ENCODE assay signal across 1 cellular context in the genomic region with DNA sequence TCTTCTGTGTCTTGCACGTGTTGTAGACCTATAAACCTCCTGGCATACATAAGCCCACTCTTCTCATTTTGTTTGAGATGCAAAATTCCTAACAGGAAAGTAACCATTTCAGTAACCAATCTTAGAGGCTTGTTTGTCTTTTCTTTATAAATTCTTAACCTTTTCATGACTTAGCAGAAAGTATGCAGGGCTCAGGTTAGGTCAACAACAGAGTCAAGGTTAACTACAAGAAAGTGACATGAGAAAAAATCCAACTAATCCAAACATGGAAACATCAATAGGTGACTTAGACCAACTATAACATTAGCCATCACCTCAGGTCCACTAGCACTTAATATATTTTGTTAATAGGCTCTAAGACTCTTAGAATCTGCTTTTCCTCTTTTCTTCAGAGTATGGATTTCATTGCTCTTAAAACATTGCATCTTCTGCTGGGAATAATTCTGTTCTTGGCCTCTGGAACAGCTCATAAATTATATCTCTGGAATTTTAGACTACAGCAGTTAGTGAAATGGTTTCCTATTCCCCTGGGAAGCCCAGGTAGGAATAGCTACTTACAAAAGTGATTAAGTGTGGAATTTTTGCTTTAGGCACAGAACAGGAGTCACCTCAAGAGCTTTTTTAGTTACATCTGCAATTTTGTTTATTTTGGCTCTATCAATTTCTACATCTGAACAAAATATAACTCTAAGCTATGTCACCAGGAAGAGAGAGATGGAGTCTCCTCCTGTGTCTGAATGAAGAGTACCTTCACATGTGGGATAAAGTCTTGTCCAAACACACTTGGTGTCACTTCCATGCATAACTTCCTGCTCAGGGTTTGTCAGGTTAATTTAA.
A peak's percentile ranks its signal among the peaks of the same experiment; 100 is the strongest.
TF ChIP-seq lines count a peak whose summit lies in the region.

No MANE protein-coding gene starts in this region.

TF ChIP-seq in HepG2, 621 proteins besides CTCF, POLR2A, EP300 and RAD21 (continued from another document and continues in another):
- TF ChIP-seq SOX5 (CRISPR knock-in tag; IDR thresholded peaks at IDR 0.05; ENCODE audit: borderline replicate concordance) (peak; percentile 21; the same call in 1 of the 2 replicates), MAFF (IDR thresholded peaks at IDR 0.05; ENCODE audit: low read depth, low read length) (peak; percentile 29; the same call in 1 of the 2 replicates), NFRKB (IDR thresholded peaks at IDR 0.05) (no peak), REPIN1 (CRISPR knock-in tag; IDR thresholded peaks at IDR 0.05; ENCODE audit: borderline replicate concordance, low read depth) (peak; percentile 41; the same call in 1 of the 2 replicates), TARDBP (CRISPR knock-in tag; IDR thresholded peaks at IDR 0.05) (peak; percentile 25; the same call in 1 of the 2 replicates), TEAD3 (CRISPR knock-in tag; optimal IDR thresholded peaks at IDR 0.05; ENCODE audit: borderline replicate concordance) (peak; percentile 38), GFI1 (CRISPR knock-in tag; IDR thresholded peaks at IDR 0.05; ENCODE audit: borderline replicate concordance) (peak; percentile 96), ZNF660 (CRISPR knock-in tag; IDR thresholded peaks at IDR 0.05; ENCODE audit: borderline replicate concordance, low read depth) (no peak), NRL (CRISPR knock-in tag; IDR thresholded peaks at IDR 0.05; ENCODE audit: borderline replicate concordance) (no peak), BRCA1 (CRISPR knock-in tag; IDR thresholded peaks at IDR 0.05) (no peak), SMYD3 (CRISPR knock-in tag; IDR thresholded peaks at IDR 0.05) (0 out of 2 replicates have a peak, but pooled peaks have one; percentile 33), ZNF326 (CRISPR knock-in tag; IDR thresholded peaks at IDR 0.05; ENCODE audit: borderline replicate concordance) (no peak), RBAK (CRISPR knock-in tag; IDR thresholded peaks at IDR 0.05) (no peak), ZNF256 (CRISPR knock-in tag; conservative IDR thresholded peaks at IDR 0.05) (no peak), RFX3 (CRISPR knock-in tag; IDR thresholded peaks at IDR 0.05) (no peak), ZNF264 (CRISPR knock-in tag; IDR thresholded peaks at IDR 0.05) (no peak), ZNF670 (CRISPR knock-in tag; IDR thresholded peaks at IDR 0.05; ENCODE audit: borderline replicate concordance) (no peak), ZNF552 (CRISPR knock-in tag; IDR thresholded peaks at IDR 0.05; ENCODE audit: borderline replicate concordance) (no peak), PRPF4 (IDR thresholded peaks at IDR 0.05; ENCODE audit: low read depth, low read length, poor library complexity, severe bottlenecking) (no peak), NR2F1 (CRISPR knock-in tag; IDR thresholded peaks at IDR 0.05) (peak; percentile 51 to 85; a peak in 3 of 4 replicates), ISL2 (CRISPR knock-in tag; IDR thresholded peaks at IDR 0.05) (peak; percentile 85), FOXA3 (CRISPR knock-in tag; IDR thresholded peaks at IDR 0.05) (peak; percentile 87), FOXA1 (IDR thresholded peaks at IDR 0.05) (no peak), FOXA1 (CRISPR knock-in tag; IDR thresholded peaks at IDR 0.05) (peak; percentile 81), SMARCE1 (IDR thresholded peaks at IDR 0.05; ENCODE audit: borderline replicate concordance) (no peak), ONECUT2 (CRISPR knock-in tag; IDR thresholded peaks at IDR 0.05) (peak; percentile 72), ZNF430 (CRISPR knock-in tag; IDR thresholded peaks at IDR 0.05) (no peak)
- TF ChIP-seq, protein P1, sequence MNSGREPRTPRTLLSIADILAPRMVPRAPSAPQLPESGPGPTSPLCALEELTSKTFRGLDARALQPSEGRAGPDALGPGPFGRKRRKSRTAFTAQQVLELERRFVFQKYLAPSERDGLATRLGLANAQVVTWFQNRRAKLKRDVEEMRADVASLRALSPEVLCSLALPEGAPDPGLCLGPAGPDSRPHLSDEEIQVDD (CRISPR knock-in tag; IDR thresholded peaks at IDR 0.05; ENCODE audit: borderline replicate concordance): no peak
- TF ChIP-seq, protein P2, sequence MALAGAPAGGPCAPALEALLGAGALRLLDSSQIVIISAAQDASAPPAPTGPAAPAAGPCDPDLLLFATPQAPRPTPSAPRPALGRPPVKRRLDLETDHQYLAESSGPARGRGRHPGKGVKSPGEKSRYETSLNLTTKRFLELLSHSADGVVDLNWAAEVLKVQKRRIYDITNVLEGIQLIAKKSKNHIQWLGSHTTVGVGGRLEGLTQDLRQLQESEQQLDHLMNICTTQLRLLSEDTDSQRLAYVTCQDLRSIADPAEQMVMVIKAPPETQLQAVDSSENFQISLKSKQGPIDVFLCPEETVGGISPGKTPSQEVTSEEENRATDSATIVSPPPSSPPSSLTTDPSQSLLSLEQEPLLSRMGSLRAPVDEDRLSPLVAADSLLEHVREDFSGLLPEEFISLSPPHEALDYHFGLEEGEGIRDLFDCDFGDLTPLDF (CRISPR knock-in tag; IDR thresholded peaks at IDR 0.05): peak; percentile 26; the same call in 1 of the 2 replicates
- TF ChIP-seq, protein P3, sequence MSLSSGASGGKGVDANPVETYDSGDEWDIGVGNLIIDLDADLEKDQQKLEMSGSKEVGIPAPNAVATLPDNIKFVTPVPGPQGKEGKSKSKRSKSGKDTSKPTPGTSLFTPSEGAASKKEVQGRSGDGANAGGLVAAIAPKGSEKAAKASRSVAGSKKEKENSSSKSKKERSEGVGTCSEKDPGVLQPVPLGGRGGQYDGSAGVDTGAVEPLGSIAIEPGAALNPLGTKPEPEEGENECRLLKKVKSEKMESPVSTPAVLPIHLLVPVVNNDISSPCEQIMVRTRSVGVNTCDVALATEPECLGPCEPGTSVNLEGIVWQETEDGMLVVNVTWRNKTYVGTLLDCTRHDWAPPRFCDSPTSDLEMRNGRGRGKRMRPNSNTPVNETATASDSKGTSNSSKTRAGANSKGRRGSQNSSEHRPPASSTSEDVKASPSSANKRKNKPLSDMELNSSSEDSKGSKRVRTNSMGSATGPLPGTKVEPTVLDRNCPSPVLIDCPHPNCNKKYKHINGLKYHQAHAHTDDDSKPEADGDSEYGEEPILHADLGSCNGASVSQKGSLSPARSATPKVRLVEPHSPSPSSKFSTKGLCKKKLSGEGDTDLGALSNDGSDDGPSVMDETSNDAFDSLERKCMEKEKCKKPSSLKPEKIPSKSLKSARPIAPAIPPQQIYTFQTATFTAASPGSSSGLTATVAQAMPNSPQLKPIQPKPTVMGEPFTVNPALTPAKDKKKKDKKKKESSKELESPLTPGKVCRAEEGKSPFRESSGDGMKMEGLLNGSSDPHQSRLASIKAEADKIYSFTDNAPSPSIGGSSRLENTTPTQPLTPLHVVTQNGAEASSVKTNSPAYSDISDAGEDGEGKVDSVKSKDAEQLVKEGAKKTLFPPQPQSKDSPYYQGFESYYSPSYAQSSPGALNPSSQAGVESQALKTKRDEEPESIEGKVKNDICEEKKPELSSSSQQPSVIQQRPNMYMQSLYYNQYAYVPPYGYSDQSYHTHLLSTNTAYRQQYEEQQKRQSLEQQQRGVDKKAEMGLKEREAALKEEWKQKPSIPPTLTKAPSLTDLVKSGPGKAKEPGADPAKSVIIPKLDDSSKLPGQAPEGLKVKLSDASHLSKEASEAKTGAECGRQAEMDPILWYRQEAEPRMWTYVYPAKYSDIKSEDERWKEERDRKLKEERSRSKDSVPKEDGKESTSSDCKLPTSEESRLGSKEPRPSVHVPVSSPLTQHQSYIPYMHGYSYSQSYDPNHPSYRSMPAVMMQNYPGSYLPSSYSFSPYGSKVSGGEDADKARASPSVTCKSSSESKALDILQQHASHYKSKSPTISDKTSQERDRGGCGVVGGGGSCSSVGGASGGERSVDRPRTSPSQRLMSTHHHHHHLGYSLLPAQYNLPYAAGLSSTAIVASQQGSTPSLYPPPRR (CRISPR knock-in tag; IDR thresholded peaks at IDR 0.05; ENCODE audit: borderline replicate concordance): peak; percentile 56; the same call in 1 of the 2 replicates
- TF ChIP-seq, protein P4, sequence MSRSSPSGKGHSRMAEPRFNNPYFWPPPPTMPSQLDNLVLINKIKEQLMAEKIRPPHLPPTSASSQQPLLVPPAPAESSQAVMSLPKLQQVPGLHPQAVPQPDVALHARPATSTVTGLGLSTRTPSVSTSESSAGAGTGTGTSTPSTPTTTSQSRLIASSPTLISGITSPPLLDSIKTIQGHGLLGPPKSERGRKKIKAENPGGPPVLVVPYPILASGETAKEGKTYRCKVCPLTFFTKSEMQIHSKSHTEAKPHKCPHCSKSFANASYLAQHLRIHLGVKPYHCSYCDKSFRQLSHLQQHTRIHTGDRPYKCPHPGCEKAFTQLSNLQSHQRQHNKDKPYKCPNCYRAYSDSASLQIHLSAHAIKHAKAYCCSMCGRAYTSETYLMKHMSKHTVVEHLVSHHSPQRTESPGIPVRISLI (CRISPR knock-in tag; IDR thresholded peaks at IDR 0.05; ENCODE audit: borderline replicate concordance): no peak
- TF ChIP-seq, protein P5, sequence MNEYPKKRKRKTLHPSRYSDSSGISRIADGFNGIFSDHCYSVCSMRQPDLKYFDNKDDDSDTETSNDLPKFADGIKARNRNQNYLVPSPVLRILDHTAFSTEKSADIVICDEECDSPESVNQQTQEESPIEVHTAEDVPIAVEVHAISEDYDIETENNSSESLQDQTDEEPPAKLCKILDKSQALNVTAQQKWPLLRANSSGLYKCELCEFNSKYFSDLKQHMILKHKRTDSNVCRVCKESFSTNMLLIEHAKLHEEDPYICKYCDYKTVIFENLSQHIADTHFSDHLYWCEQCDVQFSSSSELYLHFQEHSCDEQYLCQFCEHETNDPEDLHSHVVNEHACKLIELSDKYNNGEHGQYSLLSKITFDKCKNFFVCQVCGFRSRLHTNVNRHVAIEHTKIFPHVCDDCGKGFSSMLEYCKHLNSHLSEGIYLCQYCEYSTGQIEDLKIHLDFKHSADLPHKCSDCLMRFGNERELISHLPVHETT (CRISPR knock-in tag; conservative IDR thresholded peaks at IDR 0.05): no peak
- TF ChIP-seq, protein P6, sequence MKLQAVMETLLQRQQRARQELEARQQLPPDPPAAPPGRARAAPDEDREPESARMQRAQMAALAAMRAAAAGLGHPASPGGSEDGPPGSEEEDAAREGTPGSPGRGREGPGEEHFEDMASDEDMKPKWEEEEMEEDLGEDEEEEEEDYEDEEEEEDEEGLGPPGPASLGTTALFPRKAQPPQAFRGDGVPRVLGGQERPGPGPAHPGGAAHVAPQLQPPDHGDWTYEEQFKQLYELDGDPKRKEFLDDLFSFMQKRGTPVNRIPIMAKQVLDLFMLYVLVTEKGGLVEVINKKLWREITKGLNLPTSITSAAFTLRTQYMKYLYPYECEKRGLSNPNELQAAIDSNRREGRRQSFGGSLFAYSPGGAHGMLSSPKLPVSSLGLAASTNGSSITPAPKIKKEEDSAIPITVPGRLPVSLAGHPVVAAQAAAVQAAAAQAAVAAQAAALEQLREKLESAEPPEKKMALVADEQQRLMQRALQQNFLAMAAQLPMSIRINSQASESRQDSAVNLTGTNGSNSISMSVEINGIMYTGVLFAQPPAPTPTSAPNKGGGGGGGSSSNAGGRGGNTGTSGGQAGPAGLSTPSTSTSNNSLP (IDR thresholded peaks at IDR 0.05; ENCODE audit: low read depth, low read length): no peak
- TF ChIP-seq, protein P7, sequence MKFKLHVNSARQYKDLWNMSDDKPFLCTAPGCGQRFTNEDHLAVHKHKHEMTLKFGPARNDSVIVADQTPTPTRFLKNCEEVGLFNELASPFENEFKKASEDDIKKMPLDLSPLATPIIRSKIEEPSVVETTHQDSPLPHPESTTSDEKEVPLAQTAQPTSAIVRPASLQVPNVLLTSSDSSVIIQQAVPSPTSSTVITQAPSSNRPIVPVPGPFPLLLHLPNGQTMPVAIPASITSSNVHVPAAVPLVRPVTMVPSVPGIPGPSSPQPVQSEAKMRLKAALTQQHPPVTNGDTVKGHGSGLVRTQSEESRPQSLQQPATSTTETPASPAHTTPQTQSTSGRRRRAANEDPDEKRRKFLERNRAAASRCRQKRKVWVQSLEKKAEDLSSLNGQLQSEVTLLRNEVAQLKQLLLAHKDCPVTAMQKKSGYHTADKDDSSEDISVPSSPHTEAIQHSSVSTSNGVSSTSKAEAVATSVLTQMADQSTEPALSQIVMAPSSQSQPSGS (CRISPR knock-in tag; IDR thresholded peaks at IDR 0.05): peak; percentile 35; the same call in 1 of the 2 replicates
- TF ChIP-seq, protein P8, sequence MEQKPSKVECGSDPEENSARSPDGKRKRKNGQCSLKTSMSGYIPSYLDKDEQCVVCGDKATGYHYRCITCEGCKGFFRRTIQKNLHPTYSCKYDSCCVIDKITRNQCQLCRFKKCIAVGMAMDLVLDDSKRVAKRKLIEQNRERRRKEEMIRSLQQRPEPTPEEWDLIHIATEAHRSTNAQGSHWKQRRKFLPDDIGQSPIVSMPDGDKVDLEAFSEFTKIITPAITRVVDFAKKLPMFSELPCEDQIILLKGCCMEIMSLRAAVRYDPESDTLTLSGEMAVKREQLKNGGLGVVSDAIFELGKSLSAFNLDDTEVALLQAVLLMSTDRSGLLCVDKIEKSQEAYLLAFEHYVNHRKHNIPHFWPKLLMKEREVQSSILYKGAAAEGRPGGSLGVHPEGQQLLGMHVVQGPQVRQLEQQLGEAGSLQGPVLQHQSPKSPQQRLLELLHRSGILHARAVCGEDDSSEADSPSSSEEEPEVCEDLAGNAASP (CRISPR knock-in tag; IDR thresholded peaks at IDR 0.05; ENCODE audit: borderline replicate concordance): peak; percentile 75; the same call in 1 of the 2 replicates
- TF ChIP-seq, protein P9, sequence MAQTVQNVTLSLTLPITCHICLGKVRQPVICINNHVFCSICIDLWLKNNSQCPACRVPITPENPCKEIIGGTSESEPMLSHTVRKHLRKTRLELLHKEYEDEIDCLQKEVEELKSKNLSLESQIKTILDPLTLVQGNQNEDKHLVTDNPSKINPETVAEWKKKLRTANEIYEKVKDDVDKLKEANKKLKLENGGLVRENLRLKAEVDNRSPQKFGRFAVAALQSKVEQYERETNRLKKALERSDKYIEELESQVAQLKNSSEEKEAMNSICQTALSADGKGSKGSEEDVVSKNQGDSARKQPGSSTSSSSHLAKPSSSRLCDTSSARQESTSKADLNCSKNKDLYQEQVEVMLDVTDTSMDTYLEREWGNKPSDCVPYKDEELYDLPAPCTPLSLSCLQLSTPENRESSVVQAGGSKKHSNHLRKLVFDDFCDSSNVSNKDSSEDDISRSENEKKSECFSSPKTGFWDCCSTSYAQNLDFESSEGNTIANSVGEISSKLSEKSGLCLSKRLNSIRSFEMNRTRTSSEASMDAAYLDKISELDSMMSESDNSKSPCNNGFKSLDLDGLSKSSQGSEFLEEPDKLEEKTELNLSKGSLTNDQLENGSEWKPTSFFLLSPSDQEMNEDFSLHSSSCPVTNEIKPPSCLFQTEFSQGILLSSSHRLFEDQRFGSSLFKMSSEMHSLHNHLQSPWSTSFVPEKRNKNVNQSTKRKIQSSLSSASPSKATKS (CRISPR knock-in tag; IDR thresholded peaks at IDR 0.05): no peak
- TF ChIP-seq, protein P10, sequence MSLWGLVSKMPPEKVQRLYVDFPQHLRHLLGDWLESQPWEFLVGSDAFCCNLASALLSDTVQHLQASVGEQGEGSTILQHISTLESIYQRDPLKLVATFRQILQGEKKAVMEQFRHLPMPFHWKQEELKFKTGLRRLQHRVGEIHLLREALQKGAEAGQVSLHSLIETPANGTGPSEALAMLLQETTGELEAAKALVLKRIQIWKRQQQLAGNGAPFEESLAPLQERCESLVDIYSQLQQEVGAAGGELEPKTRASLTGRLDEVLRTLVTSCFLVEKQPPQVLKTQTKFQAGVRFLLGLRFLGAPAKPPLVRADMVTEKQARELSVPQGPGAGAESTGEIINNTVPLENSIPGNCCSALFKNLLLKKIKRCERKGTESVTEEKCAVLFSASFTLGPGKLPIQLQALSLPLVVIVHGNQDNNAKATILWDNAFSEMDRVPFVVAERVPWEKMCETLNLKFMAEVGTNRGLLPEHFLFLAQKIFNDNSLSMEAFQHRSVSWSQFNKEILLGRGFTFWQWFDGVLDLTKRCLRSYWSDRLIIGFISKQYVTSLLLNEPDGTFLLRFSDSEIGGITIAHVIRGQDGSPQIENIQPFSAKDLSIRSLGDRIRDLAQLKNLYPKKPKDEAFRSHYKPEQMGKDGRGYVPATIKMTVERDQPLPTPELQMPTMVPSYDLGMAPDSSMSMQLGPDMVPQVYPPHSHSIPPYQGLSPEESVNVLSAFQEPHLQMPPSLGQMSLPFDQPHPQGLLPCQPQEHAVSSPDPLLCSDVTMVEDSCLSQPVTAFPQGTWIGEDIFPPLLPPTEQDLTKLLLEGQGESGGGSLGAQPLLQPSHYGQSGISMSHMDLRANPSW (CRISPR knock-in tag; IDR thresholded peaks at IDR 0.05; ENCODE audit: borderline replicate concordance): no peak
